18 cellular contexts compared by ENCODE assay signal in the genomic region with DNA sequence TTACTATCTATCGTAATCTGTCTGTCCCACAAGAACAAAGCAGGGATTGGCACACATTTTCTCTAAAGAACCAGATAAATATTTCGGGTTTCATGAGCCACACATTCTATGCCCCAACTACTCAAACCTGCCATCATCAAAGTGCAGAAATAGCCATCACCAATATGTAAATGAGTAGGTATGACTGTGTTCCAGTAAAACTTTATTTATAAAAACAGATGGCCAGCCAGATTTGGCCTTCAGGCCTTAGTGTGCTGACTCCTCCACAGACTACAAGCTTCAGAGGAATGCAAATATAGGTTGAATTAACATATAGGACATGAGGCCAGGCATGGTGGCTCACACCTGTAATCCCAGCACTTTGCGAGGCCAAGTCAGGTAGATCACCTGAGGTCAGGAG. TPM values are rescaled to one million over a fixed set of nuclear protein-coding genes. Genes with fewer than 3 reads are reported as not detected.
A peak's percentile ranks its signal among the peaks of the same experiment; 100 is the strongest.
DNase-seq lines count a peak whose midpoint lies in the region; ATAC-seq, FAIRE-seq and TF ChIP-seq lines count a peak whose summit lies in the region.
"Had no signal": no experiment of that assay in that cellular context is flagged by ENCODE, and none has a peak within 500 bp of the region (broad histone marks: within the 10 kb centered on the region; RNA-seq: fewer than 3 reads in every experiment).

No MANE protein-coding gene starts in this region.

- DNase-seq in H7 (peak; percentile 5), OCI-LY7 (ENCODE audit: low spot score) (peak; percentile 26), K562 (ENCODE audit: extremely low read depth in 1 of 4, low spot score in 3 of 4) (no peak), COLO668 (lab: John Stamatoyannopoulos, UW; ENCODE audit: unreplicated experiment) (no peak), GDM1 (lab: John Stamatoyannopoulos, UW) (no peak)
- no peak for DNase-seq in activated CD8-positive, alpha-beta T cell treated with anti-CD3 and anti-CD28 coated beads, Interleukin-2, amount 10 ng/mL, durations not matched to agents 7 days and 5 days
- DNase-seq: CD8-positive, alpha-beta T cell; COR-L47; DMS79 treated with DMSO at 0.1 percent for 48 hours; EL; GM23248; Karpas-422 had no signal

- no peak for ATAC-seq in K562
- no peak for ATAC-seq in activated CD8-positive, alpha-beta T cell treated with anti-CD3 and anti-CD28 coated beads, Interleukin-2, amount 10 ng/mL, durations not matched to agents 7 days and 5 days
- ATAC-seq: CD8-positive, alpha-beta T cell had no signal

- H3K27me3 Mint-ChIP-seq in activated CD8-positive, alpha-beta T cell treated with anti-CD3 and anti-CD28 coated beads, Interleukin-2, amount 10 ng/mL, durations not matched to agents 7 days and 5 days (ENCODE audit: low read depth) = no peaks in the 10 kb centered on the region
- H3K27me3 Mint-ChIP-seq: B cell had no signal

- peaks cover 13% of the 10 kb centered on the region for H3K4me1 Mint-ChIP-seq in activated CD8-positive, alpha-beta T cell treated with anti-CD3 and anti-CD28 coated beads, Interleukin-2, amount 10 ng/mL, durations not matched to agents 7 days and 5 days (ENCODE audit: low read depth)

- FAIRE-seq in K562 (lab: Jason Lieb, UNC) = no peak
- FAIRE-seq: GM12892, GM18507 had no signal

- H3K79me2 ChIP-seq in DOHH2 (ENCODE audit: control insufficient read depth, low read length) (peaks cover 40% of the 10 kb centered on the region), OCI-LY7 (ENCODE audit: insufficient read depth, low read depth, low read length) (peaks cover 2% of the 10 kb centered on the region; the same call in 1 of the 2 replicates), K562 (ENCODE audit: control insufficient read depth, insufficient read depth, low read length) (no peaks in the 10 kb centered on the region)

- intact Hi-C loops in OCI-LY7 (cut with micrococcal nuclease; ENCODE audit: unreplicated experiment) = no loop called here
- intact Hi-C loops in K562 (cut with micrococcal nuclease) = no loop called here

- no peaks in the 10 kb centered on the region for H3K9me3 Mint-ChIP-seq in activated CD8-positive, alpha-beta T cell treated with anti-CD3 and anti-CD28 coated beads, Interleukin-2, amount 10 ng/mL, durations not matched to agents 7 days and 5 days (ENCODE audit: insufficient read depth)

- H3K36me3 ChIP-seq in DOHH2 (ENCODE audit: control insufficient read depth, low read length) (peaks cover 7% of the 10 kb centered on the region; the same call in 1 of the 2 replicates), H7 (replicated peaks; ENCODE audit: control insufficient read depth, insufficient read depth, low read length) (no peaks in the 10 kb centered on the region), OCI-LY7 (ENCODE audit: insufficient read depth, low read length) (peaks cover 13% of the 10 kb centered on the region), K562 (ENCODE audit: control insufficient read depth, insufficient read depth, low read length) (no peaks in the 10 kb centered on the region)
- H3K36me3 ChIP-seq: HAP-1 had no signal

- H3F3A ChIP-seq in DOHH2 (ENCODE audit: control insufficient read depth, insufficient read depth) = peaks cover 29% of the 10 kb centered on the region

- no peak overlapping the region for H3K27ac Mint-ChIP-seq in activated CD8-positive, alpha-beta T cell treated with anti-CD3 and anti-CD28 coated beads, Interleukin-2, amount 10 ng/mL, durations not matched to agents 7 days and 5 days
- H3K27ac Mint-ChIP-seq: B cell; CD8-positive, alpha-beta T cell had no signal

- POLR2A ChIA-PET in OCI-LY7 (lab: Charles Lee) (no interaction called here), K562 (lab: Yijun Ruan, JAX) (interaction anchor here (0.6 kb wide), 1 partner anchor 28 kb away, joined by 3 read pairs; no protein-coding TSS in a partner anchor)
- POLR2A ChIA-PET in activated CD8-positive, alpha-beta T cell treated with anti-CD3 and anti-CD28 coated beads, Interleukin-2, amount 10 ng/mL, durations not matched to agents 7 days and 5 days (lab: Charles Lee) = no interaction called here

- BruUV-seq in OCI-LY7 (replicated peaks; lab: Mats Ljungman, UMichigan) = no TSS peak
- no TSS peak for BruUV-seq in K562 (replicated peaks; lab: Mats Ljungman, UMichigan)

- no peak for TF ChIP-seq POLR2A in K562 (conservative IDR thresholded peaks at IDR 0.05)

- H4K20me1 ChIP-seq in DOHH2 (ENCODE audit: control insufficient read depth, insufficient read depth, low read depth, low read length) (no peaks in the 10 kb centered on the region), OCI-LY7 (ENCODE audit: insufficient read depth, low read length) (no peaks in the 10 kb centered on the region), K562 (replicated peaks; ENCODE audit: control insufficient read depth, insufficient read depth, low read length) (no peaks in the 10 kb centered on the region)
- H4K20me1 ChIP-seq: BLaER1 treated with 17β-estradiol and CSF1 and Interleukin-3, amounts not matched to agents 10 nM and 100 nM had no signal

- no peaks in the 10 kb centered on the region for H3K36me3 Mint-ChIP-seq in activated CD8-positive, alpha-beta T cell treated with anti-CD3 and anti-CD28 coated beads, Interleukin-2, amount 10 ng/mL, durations not matched to agents 7 days and 5 days (ENCODE audit: low read depth)
- H3K36me3 Mint-ChIP-seq: CD8-positive, alpha-beta T cell had no signal

- H3K9ac ChIP-seq in K562 (ENCODE audit: insufficient read depth in 1 of 2, low read depth in 2 of 2, low read length in 2 of 2) = no peak overlapping the region
- H3K9ac ChIP-seq: BLaER1 treated with 17β-estradiol and CSF1 and Interleukin-3, amounts not matched to agents 10 nM and 100 nM; GM23248 had no signal

- H3K4me1 ChIP-seq in DOHH2 (ENCODE audit: control insufficient read depth, low read length) = peaks cover 76% of the 10 kb centered on the region
- H3K4me1 ChIP-seq in OCI-LY7 (ENCODE audit: insufficient read depth, low read length, poor library complexity, severe bottlenecking) = peaks cover 60% of the 10 kb centered on the region
- peaks cover 0 to 3% of the 10 kb centered on the region in 2 experiments; a peak in 1 of 5 replicates for H3K4me1 ChIP-seq in K562 (replicated peaks in 1 of 2; ENCODE audit: control insufficient read depth in 2 of 2, insufficient read depth in 2 of 2, low read length in 2 of 2)

- H3K9me1 ChIP-seq in K562 (ENCODE audit: control insufficient read depth, insufficient read depth, low read length) = no peaks in the 10 kb centered on the region

- peak overlapping the region; percentile 6 for H3K4me3 ChIP-seq in DOHH2 (ENCODE audit: low read length)
- no peak overlapping the region for H3K4me3 ChIP-seq in H7 (ENCODE audit: insufficient read depth, low read depth, low read length)
- no peak overlapping the region for H3K4me3 ChIP-seq in OCI-LY7 (ENCODE audit: low read depth, low read length, poor library complexity, severe bottlenecking)
- H3K4me3 ChIP-seq in K562 = no peak overlapping the region
- H3K4me3 ChIP-seq: BLaER1 treated with 17β-estradiol and CSF1 and Interleukin-3, amounts not matched to agents 10 nM and 100 nM; GM23248; HAP-1 had no signal

- H3K9me2 ChIP-seq in DOHH2 (replicated peaks; ENCODE audit: control insufficient read depth, low read length) = no peaks in the 10 kb centered on the region
- no peaks in the 10 kb centered on the region for H3K9me2 ChIP-seq in OCI-LY7 (ENCODE audit: insufficient read depth, low read length)

- H3K9me3 ChIP-seq in DOHH2 (ENCODE audit: control insufficient read depth, insufficient read depth, low read length) (no peaks in the 10 kb centered on the region), OCI-LY7 (ENCODE audit: low read length) (0 out of 2 replicates have a peak, but pooled peaks cover 9% of the 10 kb centered on the region), K562 (replicated peaks; ENCODE audit: control insufficient read depth, insufficient read depth, low read depth, low read length) (peaks cover 5% of the 10 kb centered on the region)
- H3K9me3 ChIP-seq: HAP-1 had no signal

- H3K27ac ChIP-seq in DOHH2 (ENCODE audit: low read depth, low read length) (peak overlapping the region; percentile 94), OCI-LY7 (ENCODE audit: low read depth, low read length, poor library complexity, severe bottlenecking) (no peak overlapping the region), K562 (ENCODE audit: extremely low read depth, low read depth, low read length) (no peak overlapping the region)
- H3K27ac ChIP-seq: BLaER1 treated with 17β-estradiol and CSF1 and Interleukin-3, amounts not matched to agents 10 nM and 100 nM; GM23248 had no signal

- CTCF ChIA-PET in OCI-LY7 (lab: Charles Lee; ENCODE audit: unreplicated experiment) (no interaction called here), K562 (lab: Yijun Ruan, JAX; ENCODE audit: low intra/inter-chr PET ratio) (no interaction called here)
- CTCF ChIA-PET in activated CD8-positive, alpha-beta T cell treated with anti-CD3 and anti-CD28 coated beads, Interleukin-2, amount 10 ng/mL, durations not matched to agents 7 days and 5 days (lab: Charles Lee) = interaction anchor here (1.8 kb wide), 1 partner anchor 47 kb away, joined by 6 read pairs; no protein-coding TSS in a partner anchor

- TF ChIP-seq EP300 in K562 (IDR thresholded peaks at IDR 0.05; ENCODE audit: low read length) = no peak

- 64% methylated on average over 3 of the region's 3 CpGs for WGBS in K562 (ENCODE audit: insufficient coverage, low coverage, missing lambda C conversion rate)

- no peak for TF ChIP-seq CTCF in DOHH2 (IDR thresholded peaks at IDR 0.05; ENCODE audit: low read depth, low read length, poor library complexity, severe bottlenecking)
- TF ChIP-seq CTCF in OCI-LY7 (conservative IDR thresholded peaks at IDR 0.05; ENCODE audit: low read length) = no peak
- no peak for TF ChIP-seq CTCF in K562 (IDR thresholded peaks at IDR 0.05 in 2 of 3, conservative IDR thresholded peaks at IDR 0.05 in 1 of 3; ENCODE audit: insufficient read depth in 2 of 3, low read depth in 1 of 3, low read length in 3 of 3)

- H3K4me2 ChIP-seq in DOHH2 (ENCODE audit: low read length) = peak overlapping the region; percentile 70
- 0 out of 2 replicates have a peak overlapping the region, but pooled peaks have one; percentile 6 for H3K4me2 ChIP-seq in OCI-LY7 (ENCODE audit: low read length)
- no peak overlapping the region for H3K4me2 ChIP-seq in K562 (ENCODE audit: insufficient read depth, low read length)
- H3K4me2 ChIP-seq: BLaER1 treated with 17β-estradiol and CSF1 and Interleukin-3, amounts not matched to agents 10 nM and 100 nM had no signal

- H2AFZ ChIP-seq in OCI-LY7 (ENCODE audit: low read length) (no peak overlapping the region), K562 (ENCODE audit: low read depth, low read length) (no peak overlapping the region)
- H2AFZ ChIP-seq: GM23248 had no signal

- in situ Hi-C loops in K562 (cut with MboI) = no loop called here

- no peak overlapping the region for H3K4me3 Mint-ChIP-seq in activated CD8-positive, alpha-beta T cell treated with anti-CD3 and anti-CD28 coated beads, Interleukin-2, amount 10 ng/mL, durations not matched to agents 7 days and 5 days
- H3K4me3 Mint-ChIP-seq: B cell; CD8-positive, alpha-beta T cell had no signal

- no peak for TF ChIP-seq RAD21 in K562 (CRISPR knock-in tag; conservative IDR thresholded peaks at IDR 0.05 in 1 of 2, IDR thresholded peaks at IDR 0.05 in 1 of 2)

- H3K27me3 ChIP-seq in DOHH2 (ENCODE audit: control insufficient read depth, low read length) = no peaks in the 10 kb centered on the region
- no peaks in the 10 kb centered on the region for H3K27me3 ChIP-seq in H7 (ENCODE audit: control insufficient read depth, insufficient read depth, low read length)
- H3K27me3 ChIP-seq in K562 (ENCODE audit: control insufficient read depth in 2 of 2, insufficient read depth in 2 of 2, low read length in 2 of 2) = no peaks in the 10 kb centered on the region
- H3K27me3 ChIP-seq: BLaER1 treated with 17β-estradiol and CSF1 and Interleukin-3, amounts not matched to agents 10 nM and 100 nM had no signal

RNA-seq across cellular contexts. Expression of a gene that starts 8.9 kb away (rescaled TPM):
- total RNA-seq in H7 (2014; rRNA removed; shearing (Covaris generic)) = 128 and 129 TPM in 2 replicates
- 329 and 365 TPM in 2 replicates for total RNA-seq in OCI-LY7 (2014; rRNA removed; shearing (Covaris generic))
- total RNA-seq in OCI-LY7 (2022) (680 and 699 TPM in 2 replicates), K562 (2014; rRNA removed) (121 and 133 TPM in 2 replicates), K562 (2014; rRNA removed; fragmentation: Illumina TruSeq; extraction: Trizol) (104 and 131 TPM in 2 replicates), K562 (2015; rRNA removed; fragmentation: Illumina TruSeq; extraction: Trizol) (80.1 and 84.8 TPM in 2 replicates), K562 (2021) (261 and 271 TPM in 2 replicates)
- total RNA-seq in K562 (2011; cell fraction: chromatin; rRNA removed; ENCODE audit: low replicate concordance) = 743 and 899 TPM in 2 replicates
- total RNA-seq in K562 (2011; cell fraction: nucleolus; rRNA removed) = 373 and 377 TPM in 2 replicates
- 405 and 438 TPM in 2 replicates for total RNA-seq in K562 (2011; cell fraction: nucleoplasm; rRNA removed)
- polyA plus RNA-seq in K562 (2011; rRNA removed) (88.6 and 150 TPM in 2 replicates), K562 (2014; fragmentation: Illumina TruSeq; extraction: Trizol) (163 and 181 TPM in 2 replicates), K562 (2014; fragmentation: Nextera tagmentation; extraction: Ambion mirVana) (100 to 1,000 TPM in 1 of 2 experiments, 10 to 100 TPM in 1; 95.0 to 159 TPM), K562 (2014; rRNA removed) (111 and 126 TPM in 2 replicates)
- 48.0 and 61.3 TPM in 2 replicates for polyA plus RNA-seq in K562 (2011; cell fraction: cytosol; rRNA removed)
- polyA plus RNA-seq in K562 (2011; cell fraction: nucleus; rRNA removed) = 345 and 363 TPM in 2 replicates
- polyA plus RNA-seq in K562 (2012) = 147 and 255 TPM in 2 replicates
- polyA minus RNA-seq in K562 (2011; rRNA and poly(A)+ RNA removed) = 116 and 118 TPM in 2 replicates
- polyA minus RNA-seq in K562 (2011; cell fraction: cytosol; rRNA and poly(A)+ RNA removed) = 97.3 and 133 TPM in 2 replicates
- polyA minus RNA-seq in K562 (2011; cell fraction: nucleus; rRNA and poly(A)+ RNA removed) = 89.7 and 106 TPM in 2 replicates
- total RNA-seq in activated CD8-positive, alpha-beta T cell treated with anti-CD3 and anti-CD28 coated beads, Interleukin-2, amount 10 ng/mL, durations not matched to agents 7 days and 5 days = 100 to 1,000 TPM; 408 to 412 TPM

RNA-seq across cellular contexts. Expression of a gene that starts 27.4 kb away (rescaled TPM):
- 7.4 and 8.9 TPM in 2 replicates for total RNA-seq in H7 (2014; rRNA removed; shearing (Covaris generic))
- 27.0 and 27.8 TPM in 2 replicates for total RNA-seq in OCI-LY7 (2014; rRNA removed; shearing (Covaris generic))
- 51.6 and 64.5 TPM in 2 replicates for total RNA-seq in OCI-LY7 (2022)
- total RNA-seq in K562 (2011; cell fraction: chromatin; rRNA removed; ENCODE audit: low replicate concordance) = 6.5 and 16.7 TPM in 2 replicates
- total RNA-seq in K562 (2011; cell fraction: nucleolus; rRNA removed) = 14.1 and 14.8 TPM in 2 replicates
- 9.9 and 11.3 TPM in 2 replicates for total RNA-seq in K562 (2011; cell fraction: nucleoplasm; rRNA removed)
- 2.0 and 2.5 TPM in 2 replicates for total RNA-seq in K562 (2014; rRNA removed)
- 1.3 and 1.5 TPM in 2 replicates for total RNA-seq in K562 (2014; rRNA removed; fragmentation: Illumina TruSeq; extraction: Trizol)
- 1.9 and 2.0 TPM in 2 replicates for total RNA-seq in K562 (2015; rRNA removed; fragmentation: Illumina TruSeq; extraction: Trizol)
- 3.8 and 3.9 TPM in 2 replicates for total RNA-seq in K562 (2021)
- polyA plus RNA-seq in K562 (2011; rRNA removed) = 1.5 and 2.1 TPM in 2 replicates
- polyA plus RNA-seq in K562 (2011; cell fraction: cytosol; rRNA removed) = 2.7 and 4.7 TPM in 2 replicates
- 2.1 and 2.9 TPM in 2 replicates for polyA plus RNA-seq in K562 (2011; cell fraction: nucleus; rRNA removed)
- 1.1 and 1.2 TPM in 2 replicates for polyA plus RNA-seq in K562 (2012)
- 1.6 TPM in 2 replicates for polyA plus RNA-seq in K562 (2014; fragmentation: Illumina TruSeq; extraction: Trizol)
- 1 to 10 TPM; 1.9 to 2.2 TPM for polyA plus RNA-seq in K562 (2014; fragmentation: Nextera tagmentation; extraction: Ambion mirVana)
- 1.9 and 2.0 TPM in 2 replicates for polyA plus RNA-seq in K562 (2014; rRNA removed)
- polyA minus RNA-seq in K562 (2011; rRNA and poly(A)+ RNA removed) = 2.5 and 3.3 TPM in 2 replicates
- 3.3 and 3.4 TPM in 2 replicates for polyA minus RNA-seq in K562 (2011; cell fraction: cytosol; rRNA and poly(A)+ RNA removed)
- polyA minus RNA-seq in K562 (2011; cell fraction: nucleus; rRNA and poly(A)+ RNA removed) = 1.6 and 2.2 TPM in 2 replicates
- total RNA-seq in activated CD8-positive, alpha-beta T cell treated with anti-CD3 and anti-CD28 coated beads, Interleukin-2, amount 10 ng/mL, durations not matched to agents 7 days and 5 days = 1 to 10 TPM; 3.5 to 3.8 TPM

RNA-seq across cellular contexts. Expression of a gene that starts 48.3 kb away (rescaled TPM):
- 148 and 174 TPM in 2 replicates for total RNA-seq in H7 (2014; rRNA removed; shearing (Covaris generic))
- total RNA-seq in OCI-LY7 (2014; rRNA removed; shearing (Covaris generic)) = 134 and 148 TPM in 2 replicates
- total RNA-seq in OCI-LY7 (2022) (132 and 155 TPM in 2 replicates), K562 (2014; rRNA removed) (239 and 297 TPM in 2 replicates), K562 (2014; rRNA removed; fragmentation: Illumina TruSeq; extraction: Trizol) (12.3 and 20.8 TPM in 2 replicates), K562 (2015; rRNA removed; fragmentation: Illumina TruSeq; extraction: Trizol) (64.9 and 69.9 TPM in 2 replicates), K562 (2021) (198 and 204 TPM in 2 replicates)
- total RNA-seq in K562 (2011; cell fraction: chromatin; rRNA removed; ENCODE audit: low replicate concordance) = 75.4 and 154 TPM in 2 replicates
- 118 and 119 TPM in 2 replicates for total RNA-seq in K562 (2011; cell fraction: nucleolus; rRNA removed)
- total RNA-seq in K562 (2011; cell fraction: nucleoplasm; rRNA removed) = 109 and 125 TPM in 2 replicates
- polyA plus RNA-seq in K562 (2011; rRNA removed) (44.2 and 64.0 TPM in 2 replicates), K562 (2014; fragmentation: Illumina TruSeq; extraction: Trizol) (71.2 and 153 TPM in 2 replicates), K562 (2014; fragmentation: Nextera tagmentation; extraction: Ambion mirVana) (1 to 10 TPM; 1.4 to 5.0 TPM), K562 (2014; rRNA removed) (178 and 184 TPM in 2 replicates)
- 115 and 258 TPM in 2 replicates for polyA plus RNA-seq in K562 (2011; cell fraction: cytosol; rRNA removed)
- polyA plus RNA-seq in K562 (2011; cell fraction: nucleus; rRNA removed) = 132 and 192 TPM in 2 replicates
- polyA plus RNA-seq in K562 (2012) = 125 and 156 TPM in 2 replicates
- 17.9 and 18.5 TPM in 2 replicates for polyA minus RNA-seq in K562 (2011; rRNA and poly(A)+ RNA removed)
- polyA minus RNA-seq in K562 (2011; cell fraction: cytosol; rRNA and poly(A)+ RNA removed) = 40.0 and 52.5 TPM in 2 replicates
- polyA minus RNA-seq in K562 (2011; cell fraction: nucleus; rRNA and poly(A)+ RNA removed) = 25.0 and 33.0 TPM in 2 replicates
- 10 to 100 TPM; 85.9 to 87.0 TPM for total RNA-seq in activated CD8-positive, alpha-beta T cell treated with anti-CD3 and anti-CD28 coated beads, Interleukin-2, amount 10 ng/mL, durations not matched to agents 7 days and 5 days

Comparison
In these comparisons a context has a peak if more than half of its experiments do, and no peak if none do; other contexts are left out.
1. DNase-seq: peak in H7 (single experiment) and OCI-LY7 (single experiment); none in K562 (0 of 4), activated CD8-positive, alpha-beta T cell treated with anti-CD3 and anti-CD28 coated beads, Interleukin-2, amount 10 ng/mL, durations not matched to agents 7 days and 5 days (single experiment), COLO668 (single experiment) and GDM1 (single experiment).